In the genomic region with DNA sequence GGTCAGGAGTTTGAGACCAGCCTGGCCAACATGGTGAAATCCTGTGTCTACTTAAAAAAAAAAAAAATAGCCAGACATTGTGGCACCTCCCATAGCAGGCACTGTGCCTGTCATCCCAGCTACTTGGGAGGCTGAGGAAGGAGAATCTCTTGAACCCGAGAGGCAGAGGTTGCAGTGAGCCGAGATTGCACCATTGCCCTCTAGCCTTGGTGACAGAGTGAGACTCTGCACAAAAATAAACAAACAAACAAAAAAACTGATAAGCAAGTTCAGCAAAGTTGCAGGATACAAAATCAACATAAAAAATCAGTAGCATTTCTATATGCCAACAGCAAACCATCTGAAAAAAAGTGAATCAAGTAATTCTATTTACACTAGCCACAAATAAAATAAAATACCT, we compare ENCODE assay signal across 8 cellular contexts.
"Had no signal": no experiment of that assay in that cellular context is flagged by ENCODE, and none has a peak within 500 bp of the region (broad histone marks: within the 10 kb centered on the region; RNA-seq: fewer than 3 reads in every experiment).

No MANE protein-coding gene starts in this region.

- ATAC-seq: GM12878 had no signal

- DNase-seq: GDM1, GF-D8 had no signal

- H3K4me3 ChIP-seq: GM12878 had no signal

- FAIRE-seq: G401.6, GM12878, GM12891, GM12892, GM18507, GM19239 had no signal
